In the genomic region with DNA sequence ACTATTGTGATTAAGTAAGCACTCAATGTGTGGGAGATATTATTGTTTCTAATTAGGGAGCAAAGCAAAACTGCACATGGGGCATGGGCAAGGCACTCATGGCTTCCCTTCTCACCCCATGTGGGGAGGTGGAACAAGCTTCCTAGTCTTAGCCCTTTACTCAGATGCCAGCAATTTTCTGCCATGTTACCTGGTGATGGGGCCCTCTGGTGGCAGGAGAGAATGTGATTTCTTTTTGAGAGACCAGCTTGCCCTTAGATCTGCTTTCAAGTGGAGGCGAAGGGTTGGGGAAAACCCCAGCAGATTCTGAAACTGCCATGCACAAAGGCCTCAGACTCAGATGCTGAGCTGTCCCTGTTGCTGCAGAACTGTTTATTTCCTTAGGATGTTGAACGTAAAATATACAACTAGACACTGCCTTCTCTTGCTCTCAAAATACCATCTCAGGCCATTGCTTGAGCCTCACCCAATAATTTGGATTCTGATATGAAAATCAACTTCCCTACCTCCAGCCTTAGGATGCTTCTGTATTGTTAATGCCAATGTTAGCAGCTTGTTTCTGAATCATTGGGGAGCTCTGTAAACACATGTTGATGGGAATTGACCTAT, we compare ENCODE assay signal across 8 cellular contexts.
DNase-seq lines count a peak whose midpoint lies in the region; ATAC-seq and TF ChIP-seq lines count a peak whose summit lies in the region.

No MANE protein-coding gene starts in this region.

- H3K27ac Mint-ChIP-seq in stimulated activated naive B cell treated with anti-CD40 and anti-IgM and Interleukin-4, amounts not matched to agents 10 μg/mL and 1 μg/mL and 100 μg/mL, for 72 hours: no peak overlapping the region

- DNase-seq in cardiac muscle cell (ENCODE audit: low read depth in 1 of 2, low spot score in 1 of 2) (peak; percentile 57 to 64), right atrium auricular region (ENCODE audit: low spot score) (no peak), NCI-H1105 treated with DMSO at 0.1 percent for 48 hours (lab: John Stamatoyannopoulos, UW) (peak; percentile 74), WERI-Rb-1 (peak; percentile 60), mesendoderm (peak; percentile 87)
- DNase-seq in central memory CD4-positive, alpha-beta T cell: peak; percentile 69
- DNase-seq in stimulated activated naive B cell treated with anti-CD40 and anti-IgM and Interleukin-4, amounts not matched to agents 10 μg/mL and 1 μg/mL and 100 μg/mL, for 72 hours: peak; percentile 64

- H3K4me1 ChIP-seq in cardiac muscle cell (ENCODE audit: low read depth) (no peaks in the 10 kb centered on the region), right atrium auricular region (no peaks in the 10 kb centered on the region), mesendoderm (ENCODE audit: control insufficient read depth, low read depth, low read length) (no peaks in the 10 kb centered on the region)

- H3K56ac ChIP-seq in mesendoderm (ENCODE audit: low read length): no peak overlapping the region

- H3K4me3 ChIP-seq in cardiac muscle cell (no peak overlapping the region), right atrium auricular region (no peak overlapping the region), WERI-Rb-1 (ENCODE audit: low read depth, low read length) (no peak overlapping the region), mesendoderm (ENCODE audit: low read length) (no peak overlapping the region)

- no peak overlapping the region for H2AK5ac ChIP-seq in mesendoderm (ENCODE audit: low read length)

- no peaks in the 10 kb centered on the region for H3K9me3 Mint-ChIP-seq in stimulated activated naive B cell treated with anti-CD40 and anti-IgM and Interleukin-4, amounts not matched to agents 10 μg/mL and 1 μg/mL and 100 μg/mL, for 72 hours

- H3K27ac ChIP-seq in cardiac muscle cell: no peak overlapping the region
- no peak overlapping the region for H3K27ac ChIP-seq in right atrium auricular region
- H3K27ac ChIP-seq in WERI-Rb-1: no peak overlapping the region
- H3K27ac ChIP-seq in mesendoderm (ENCODE audit: low read depth, low read length): no peak overlapping the region

- no peak overlapping the region for H4K8ac ChIP-seq in mesendoderm (ENCODE audit: low read depth, low read length)

- peaks cover 4 to 15% of the 10 kb centered on the region in 2 donors for H3K4me1 Mint-ChIP-seq in stimulated activated naive B cell treated with anti-CD40 and anti-IgM and Interleukin-4, amounts not matched to agents 10 μg/mL and 1 μg/mL and 100 μg/mL, for 72 hours

- H3K9me3 ChIP-seq in cardiac muscle cell (ENCODE audit: low read depth) (no peaks in the 10 kb centered on the region), right atrium auricular region (peaks cover 0 to 6% of the 10 kb centered on the region in 2 donors), WERI-Rb-1 (ENCODE audit: severe bottlenecking) (no peaks in the 10 kb centered on the region)

- H3K27me3 ChIP-seq in cardiac muscle cell (no peaks in the 10 kb centered on the region), right atrium auricular region (no peaks in the 10 kb centered on the region), WERI-Rb-1 (ENCODE audit: insufficient read depth, low read depth, severe bottlenecking) (no peaks in the 10 kb centered on the region), mesendoderm (ENCODE audit: insufficient read depth, low read length, poor library complexity) (no peaks in the 10 kb centered on the region)

- no peaks in the 10 kb centered on the region for H3K79me1 ChIP-seq in mesendoderm (ENCODE audit: low read length)

- H3K4me2 ChIP-seq in mesendoderm (ENCODE audit: low read length): no peak overlapping the region

- no peak overlapping the region for H3K4me3 Mint-ChIP-seq in stimulated activated naive B cell treated with anti-CD40 and anti-IgM and Interleukin-4, amounts not matched to agents 10 μg/mL and 1 μg/mL and 100 μg/mL, for 72 hours

- no peaks in the 10 kb centered on the region for H3K36me3 Mint-ChIP-seq in stimulated activated naive B cell treated with anti-CD40 and anti-IgM and Interleukin-4, amounts not matched to agents 10 μg/mL and 1 μg/mL and 100 μg/mL, for 72 hours

- H2BK5ac ChIP-seq in mesendoderm (ENCODE audit: low read length): no peak overlapping the region

- peak; percentile 55 for TF ChIP-seq CTCF in cardiac muscle cell (IDR thresholded peaks at IDR 0.05; ENCODE audit: low read depth, low read length)
- TF ChIP-seq CTCF in right atrium auricular region (IDR thresholded peaks at IDR 0.05): peak in 1 of 2 donors; percentile 52
- TF ChIP-seq CTCF in WERI-Rb-1 (IDR thresholded peaks at IDR 0.05; ENCODE audit: low read depth, low read length): peak; percentile 62

- no peak overlapping the region for H3K4ac ChIP-seq in mesendoderm (ENCODE audit: low read depth, low read length)

- no peaks in the 10 kb centered on the region for H3K79me2 ChIP-seq in mesendoderm (ENCODE audit: control insufficient read depth, insufficient read depth, low read length)

- H3K36me3 ChIP-seq in cardiac muscle cell: no peaks in the 10 kb centered on the region
- H3K36me3 ChIP-seq in right atrium auricular region: no peaks in the 10 kb centered on the region
- no peaks in the 10 kb centered on the region for H3K36me3 ChIP-seq in WERI-Rb-1
- H3K36me3 ChIP-seq in mesendoderm (ENCODE audit: control insufficient read depth, insufficient read depth, low read length): no peaks in the 10 kb centered on the region

- no CpG with 5 or more reads among the region's 2 CpGs for WGBS in mesendoderm (ENCODE audit: extremely low coverage, insufficient coverage, low lambda C conversion rate)

- ATAC-seq in HG02678 (IDR thresholded peaks at IDR 0.05; ENCODE audit: unreplicated experiment): peak; percentile 98
- peak; percentile 99 to 100 for ATAC-seq in stimulated activated naive B cell treated with anti-CD40 and anti-IgM and Interleukin-4, amounts not matched to agents 10 μg/mL and 1 μg/mL and 100 μg/mL, for 72 hours (replicated peaks)

- no peak overlapping the region for H3K18ac ChIP-seq in mesendoderm (ENCODE audit: low read length)

- H3K9ac ChIP-seq in mesendoderm (ENCODE audit: low read length): no peak overlapping the region

- no peak overlapping the region for H2BK15ac ChIP-seq in mesendoderm (replicated peaks; ENCODE audit: low read depth)

- H2BK120ac ChIP-seq in mesendoderm (ENCODE audit: low read depth, low read length): no peak overlapping the region

- no peak overlapping the region for H4K5ac ChIP-seq in mesendoderm (ENCODE audit: low read length)

- H3K23ac ChIP-seq in mesendoderm (ENCODE audit: low read length): no peak overlapping the region

- H3K27me3 Mint-ChIP-seq in stimulated activated naive B cell treated with anti-CD40 and anti-IgM and Interleukin-4, amounts not matched to agents 10 μg/mL and 1 μg/mL and 100 μg/mL, for 72 hours: no peaks in the 10 kb centered on the region
